ENCODE assay signal across 11 cellular contexts in genomic region chr18:62289047-62289446, GRCh38. TPM values are rescaled to one million over a fixed set of nuclear protein-coding genes. Genes with fewer than 3 reads are reported as not detected.
DNase-seq lines count a peak whose midpoint lies in the region; ATAC-seq, FAIRE-seq and TF ChIP-seq lines count a peak whose summit lies in the region.
"Had no signal": no experiment of that assay in that cellular context is flagged by ENCODE, and none has a peak within 500 bp of the region (broad histone marks: within the 10 kb centered on the region; RNA-seq: fewer than 3 reads in every experiment).

No MANE protein-coding gene starts in this region.

- no peak for TF ChIP-seq CTCF in GM13976 (IDR thresholded peaks at IDR 0.05; ENCODE audit: borderline replicate concordance, control extremely low read depth, extremely low read depth, insufficient read depth, missing control alignments)
- no peak for TF ChIP-seq CTCF in bronchial epithelial cell (IDR thresholded peaks at IDR 0.05; ENCODE audit: insufficient read depth, low read length, severe bottlenecking)

- DNase-seq in GM13976 (ENCODE audit: low spot score) (peak; percentile 31), bronchial epithelial cell (ENCODE audit: low read depth) (peak; percentile 26), HK-2 (ENCODE audit: unreplicated experiment) (no peak), NCI-H1105 treated with DMSO at 0.1 percent for 48 hours (lab: John Stamatoyannopoulos, UW) (no peak), ACHN (no peak), posterior cingulate gyrus (no peak)
- DNase-seq: midbrain, T-helper 2 cell had no signal

- peak; percentile 65 for ATAC-seq in GM19395 (IDR thresholded peaks at IDR 0.05; ENCODE audit: unreplicated experiment)
- peak; percentile 61 for ATAC-seq in HG03066 (IDR thresholded peaks at IDR 0.05; ENCODE audit: low read depth, unreplicated experiment)

- no peak for FAIRE-seq in bronchial epithelial cell (lab: Jason Lieb, UNC)

- peaks cover 1% of the 10 kb centered on the region for H3K36me3 ChIP-seq in bronchial epithelial cell (ENCODE audit: control insufficient read depth, insufficient read depth, low read length)

- H3K4me3 ChIP-seq in bronchial epithelial cell (ENCODE audit: low read depth, low read length): no peak overlapping the region
- H3K4me3 ChIP-seq: skin epidermis had no signal

- no peaks in the 10 kb centered on the region for H3K27me3 ChIP-seq in bronchial epithelial cell (ENCODE audit: control insufficient read depth, insufficient read depth, low read length)

- in situ Hi-C loops in GM13976 (cut with MboI; ENCODE audit: low sequenced_read_pairs, unreplicated experiment): no loop called here
- in situ Hi-C loops in ACHN (cut with HindIII; ENCODE audit: low pct_ligation_motif_present, low pct_unique_long_range_greater_than_20kb, low sequenced_read_pairs): no loop called here

- intact Hi-C loops in posterior cingulate gyrus (cut with DNase I): no loop called here

RNA-seq across cellular contexts. Expression of gene TNFRSF11A, which starts 36.1 kb away (rescaled TPM):
- under 0.01 and 1.2 TPM in 2 replicates for total RNA-seq in bronchial epithelial cell

Comparison
In these comparisons a context has a peak if more than half of its experiments do, and no peak if none do; other contexts are left out.
1. DNase-seq: peak in GM13976 (single experiment) and bronchial epithelial cell (single experiment); none in HK-2 (single experiment), NCI-H1105 treated with DMSO at 0.1 percent for 48 hours (single experiment), ACHN (single experiment) and posterior cingulate gyrus (0 of 10).